In genomic region chr3:48428863-48429415, GRCh38 we compare ENCODE assay signal across 8 cellular contexts. TPM values are rescaled to one million over a fixed set of nuclear protein-coding genes. Genes with fewer than 3 reads are reported as not detected.
DNase-seq lines count a peak whose midpoint lies in the region; ATAC-seq and TF ChIP-seq lines count a peak whose summit lies in the region.

No MANE protein-coding gene starts in this region.

- peak overlapping the region; percentile 80 for H3K27ac ChIP-seq in trophoblast cell (ENCODE audit: low read depth, low read length)

- no peak for TF ChIP-seq POLR2A in GM18505 (IDR thresholded peaks at IDR 0.05; ENCODE audit: borderline replicate concordance, extremely low read depth, insufficient read depth, insufficient read length)

- H4K91ac ChIP-seq in trophoblast cell (ENCODE audit: low read depth, low read length) = peak overlapping the region; percentile 95

- CTCF ChIA-PET in activated naive CD4-positive, alpha-beta T cell treated with anti-CD3 and anti-CD28 coated beads for 36 hours (lab: Charles Lee) = interaction anchor here (3.8 kb wide), 1 partner anchor 7 kb away, joined by 22 read pairs; no protein-coding TSS in a partner anchor

- H3K27me3 ChIP-seq in trophoblast cell (ENCODE audit: insufficient read depth, low read length) = no peaks in the 10 kb centered on the region

- peak overlapping the region; percentile 83 for H4K8ac ChIP-seq in trophoblast cell (ENCODE audit: low read depth, low read length)

- H3K4me1 Mint-ChIP-seq in activated naive CD4-positive, alpha-beta T cell treated with anti-CD3 and anti-CD28 coated beads for 36 hours (ENCODE audit: low read depth) = peaks cover 11% of the 10 kb centered on the region

- H3K79me1 ChIP-seq in trophoblast cell (ENCODE audit: low read length) = peaks cover 16% of the 10 kb centered on the region

- H2BK5ac ChIP-seq in trophoblast cell (ENCODE audit: low read depth, low read length, poor library complexity) = peak overlapping the region; percentile 70

- no peak overlapping the region for H2BK12ac ChIP-seq in trophoblast cell (ENCODE audit: low read length)

- peak overlapping the region; percentile 26 for H3K18ac ChIP-seq in trophoblast cell (ENCODE audit: low read length)

- no CpG with 5 or more reads among the region's 65 CpGs for WGBS in trophoblast cell (ENCODE audit: extremely low coverage, insufficient coverage, insufficient read length)

- H3K23ac ChIP-seq in trophoblast cell (ENCODE audit: low read length) = no peak overlapping the region

- H3K4me1 ChIP-seq in trophoblast cell (ENCODE audit: control insufficient read depth in 1 of 2, insufficient read depth in 2 of 2, low read length in 2 of 2) = peaks cover 47 to 51% of the 10 kb centered on the region in 2 experiments

- H3K14ac ChIP-seq in trophoblast cell (ENCODE audit: low read length) = peak overlapping the region; percentile 81

- H3K4me2 ChIP-seq in trophoblast cell (ENCODE audit: low read length) = peak overlapping the region; percentile 74

- H3K79me2 ChIP-seq in trophoblast cell (ENCODE audit: control insufficient read depth, insufficient read depth, low read length, poor library complexity) = peaks cover 27% of the 10 kb centered on the region

- peak overlapping the region; percentile 81 for H3K9ac ChIP-seq in trophoblast cell (ENCODE audit: low read length)

- intact Hi-C loops in activated naive CD4-positive, alpha-beta T cell treated with anti-CD3 and anti-CD28 coated beads for 36 hours (cut with micrococcal nuclease) = no loop called here
- intact Hi-C loops in left ventricle myocardium superior (cut with micrococcal nuclease) = no loop called here

- peak overlapping the region; percentile 61 for H3K4ac ChIP-seq in trophoblast cell (ENCODE audit: low read depth, low read length)

- ATAC-seq in HG03175 (IDR thresholded peaks at IDR 0.05; ENCODE audit: unreplicated experiment) (peak; percentile 37), left ventricle myocardium superior (peak; percentile 16), HG03097 (IDR thresholded peaks at IDR 0.05; ENCODE audit: low FRiP score, unreplicated experiment) (no peak), GM18505 (IDR thresholded peaks at IDR 0.05; ENCODE audit: unreplicated experiment) (no peak)

- peak overlapping the region; percentile 75 for H4K12ac ChIP-seq in trophoblast cell (ENCODE audit: low read depth, low read length)

- H3K27ac Mint-ChIP-seq in activated naive CD4-positive, alpha-beta T cell treated with anti-CD3 and anti-CD28 coated beads for 36 hours = no peak overlapping the region

- H2BK120ac ChIP-seq in trophoblast cell (ENCODE audit: insufficient read depth, low read length, poor library complexity) = peak overlapping the region; percentile 72

- H3K4me3 ChIP-seq in trophoblast cell (ENCODE audit: low read depth, low read length) = peak overlapping the region; percentile 80

- peaks cover 20 to 23% of the 10 kb centered on the region in 2 experiments for H3K36me3 ChIP-seq in trophoblast cell (ENCODE audit: control insufficient read depth in 1 of 2, insufficient read depth in 2 of 2, low read length in 2 of 2)

- DNase-seq in ELF-1 (ENCODE audit: low read depth, low spot score) (peak; percentile 36), left ventricle myocardium superior (peak; percentile 63), trophoblast cell (peak in 1 of 2 donors; percentile 49), T-helper 9 cell (no peak)
- no peak for DNase-seq in activated naive CD4-positive, alpha-beta T cell treated with anti-CD3 and anti-CD28 coated beads for 36 hours

- H3K9me3 ChIP-seq in trophoblast cell (ENCODE audit: insufficient read depth, low read depth, low read length) = no peaks in the 10 kb centered on the region

- peaks cover 7% of the 10 kb centered on the region for H3K27me3 Mint-ChIP-seq in activated naive CD4-positive, alpha-beta T cell treated with anti-CD3 and anti-CD28 coated beads for 36 hours (ENCODE audit: low read depth)

- H3K36me3 Mint-ChIP-seq in activated naive CD4-positive, alpha-beta T cell treated with anti-CD3 and anti-CD28 coated beads for 36 hours (ENCODE audit: low read depth) = peaks cover 16% of the 10 kb centered on the region

- peak overlapping the region; percentile 57 for H2AFZ ChIP-seq in trophoblast cell (ENCODE audit: insufficient read depth, low read length, poor library complexity)

- H2AK5ac ChIP-seq in trophoblast cell (ENCODE audit: low read length) = no peak overlapping the region

- H3K4me3 Mint-ChIP-seq in activated naive CD4-positive, alpha-beta T cell treated with anti-CD3 and anti-CD28 coated beads for 36 hours = peak overlapping the region; percentile 44

- no peaks in the 10 kb centered on the region for H3K9me3 Mint-ChIP-seq in activated naive CD4-positive, alpha-beta T cell treated with anti-CD3 and anti-CD28 coated beads for 36 hours

RNA-seq across cellular contexts. Expression of gene PLXNB1, which starts 0.9 kb away (rescaled TPM):
- 1 to 10 TPM; 1.5 to 2.0 TPM for total RNA-seq in activated naive CD4-positive, alpha-beta T cell treated with anti-CD3 and anti-CD28 coated beads for 36 hours
- 50.8 TPM for total RNA-seq in left ventricle myocardium superior
- polyA plus RNA-seq in trophoblast cell (2013) = 48.1 and 50.4 TPM in 2 replicates

RNA-seq across cellular contexts. Expression of gene CCDC51, which starts 11.0 kb away (rescaled TPM):
- total RNA-seq in activated naive CD4-positive, alpha-beta T cell treated with anti-CD3 and anti-CD28 coated beads for 36 hours = 10 to 100 TPM; 16.4 to 17.4 TPM
- 13.3 TPM for total RNA-seq in left ventricle myocardium superior
- 11.1 and 11.5 TPM in 2 replicates for polyA plus RNA-seq in trophoblast cell (2013)

RNA-seq across cellular contexts. Expression of gene TMA7, which starts 11.1 kb away (rescaled TPM):
- total RNA-seq in activated naive CD4-positive, alpha-beta T cell treated with anti-CD3 and anti-CD28 coated beads for 36 hours = 100 to 1,000 TPM; 319 to 353 TPM
- 262 TPM for total RNA-seq in left ventricle myocardium superior
- polyA plus RNA-seq in trophoblast cell (2013) = 586 and 607 TPM in 2 replicates

RNA-seq across cellular contexts. Expression of gene ATRIP, which starts 17.6 kb away (rescaled TPM):
- 10 to 100 TPM in 1 of 2 experiments, 1 to 10 TPM in 1; 8.9 to 10.0 TPM for total RNA-seq in activated naive CD4-positive, alpha-beta T cell treated with anti-CD3 and anti-CD28 coated beads for 36 hours
- 4.9 TPM for total RNA-seq in left ventricle myocardium superior
- 9.1 and 9.8 TPM in 2 replicates for polyA plus RNA-seq in trophoblast cell (2013)

RNA-seq across cellular contexts. Expression of gene FBXW12, which starts 56.9 kb away (rescaled TPM):
- not detected for total RNA-seq in activated naive CD4-positive, alpha-beta T cell treated with anti-CD3 and anti-CD28 coated beads for 36 hours
- total RNA-seq in left ventricle myocardium superior = not detected
- polyA plus RNA-seq in trophoblast cell (2013) = 0.04 TPM in 1 of 2 replicates, not detected in the other

Comparison
In these comparisons a context has a peak if more than half of its experiments do, and no peak if none do; other contexts are left out.
1. DNase-seq: peak in ELF-1 (single experiment) and left ventricle myocardium superior (single experiment); none in activated naive CD4-positive, alpha-beta T cell treated with anti-CD3 and anti-CD28 coated beads for 36 hours (single experiment) and T-helper 9 cell (single experiment).
2. ATAC-seq: peak in HG03175 (single experiment) and left ventricle myocardium superior (single experiment); none in HG03097 (single experiment) and GM18505 (single experiment).
3. RNA of gene PLXNB1, which starts 0.9 kb away (total RNA-seq): 50.8 TPM in left ventricle myocardium superior (single experiment); 1.5 to 2.0 TPM in activated naive CD4-positive, alpha-beta T cell treated with anti-CD3 and anti-CD28 coated beads for 36 hours; every median in the first group is over 10 times any median in the second.